Comparison of ENCODE assay signal across 15 cellular contexts in genomic region chr1:38239258-38239657, GRCh38.
DNase-seq lines count a peak whose midpoint lies in the region; ATAC-seq and TF ChIP-seq lines count a peak whose summit lies in the region.
"Had no signal": no experiment of that assay in that cellular context is flagged by ENCODE, and none has a peak within 500 bp of the region (broad histone marks: within the 10 kb centered on the region; RNA-seq: fewer than 3 reads in every experiment).

No MANE protein-coding gene starts in this region.

- peak overlapping the region; percentile 12 for H3K9ac ChIP-seq in NT2/D1 (ENCODE audit: insufficient read length, low read depth)
- no peak overlapping the region for H3K9ac ChIP-seq in neuronal stem cell (ENCODE audit: low read depth, low read length, poor library complexity)

- H3K27me3 Mint-ChIP-seq in activated naive CD4-positive, alpha-beta T cell treated with anti-CD3 and anti-CD28 coated beads for 36 hours (ENCODE audit: low read depth): peaks cover 5% of the 10 kb centered on the region

- no peak overlapping the region for H2BK12ac ChIP-seq in neuronal stem cell (ENCODE audit: low read length)

- DNase-seq in NCI-H1417 (lab: John Stamatoyannopoulos, UW) (peak in 2 of 3 experiments; percentile 5 to 23), NCI-H1417 treated with DMSO at 0.1 percent for 48 hours (lab: John Stamatoyannopoulos, UW) (no peak), NCI-H146 (lab: John Stamatoyannopoulos, UW) (peak; percentile 31), NT2/D1 (ENCODE audit: low read depth, low spot score) (no peak), neuronal stem cell (ENCODE audit: low spot score) (no peak)
- no peak for DNase-seq in activated naive CD4-positive, alpha-beta T cell treated with anti-CD3 and anti-CD28 coated beads for 36 hours
- DNase-seq: CD8-positive, alpha-beta T cell; COR-L47; HCEC 1CT had no signal

- no peak overlapping the region for H3K14ac ChIP-seq in neuronal stem cell (ENCODE audit: low read length)

- H2AFZ ChIP-seq in neuronal stem cell (ENCODE audit: low read length): no peak overlapping the region

- no peak overlapping the region for H2BK120ac ChIP-seq in neuronal stem cell (ENCODE audit: low read depth, low read length)

- no peak overlapping the region for H4K91ac ChIP-seq in neuronal stem cell (ENCODE audit: low read depth, low read length, poor library complexity)

- no peak overlapping the region for H2BK5ac ChIP-seq in neuronal stem cell (ENCODE audit: low read length)

- no peak overlapping the region for H3K4ac ChIP-seq in neuronal stem cell (ENCODE audit: low read length)

- WGBS in neuronal stem cell (ENCODE audit: extremely low coverage in 2 of 2, insufficient read length in 2 of 2, insufficient replicate concordance in 1 of 2), 2 donors: no CpG with 5 or more reads among the region's 7 CpGs

- H3K4me3 ChIP-seq in NT2/D1 (ENCODE audit: insufficient read length, low read depth): no peak overlapping the region
- no peak overlapping the region for H3K4me3 ChIP-seq in neuronal stem cell (ENCODE audit: low read length in 2 of 2)
- H3K4me3 ChIP-seq: GM12878 had no signal

- no peaks in the 10 kb centered on the region for H3K36me3 ChIP-seq in NT2/D1 (ENCODE audit: insufficient read depth, insufficient read length, low read length)
- H3K36me3 ChIP-seq in neuronal stem cell (replicated peaks in 1 of 2; ENCODE audit: control insufficient read depth in 2 of 2, insufficient read depth in 2 of 2, low read length in 2 of 2): no peaks in the 10 kb centered on the region

- no peaks in the 10 kb centered on the region for H3K4me1 Mint-ChIP-seq in activated naive CD4-positive, alpha-beta T cell treated with anti-CD3 and anti-CD28 coated beads for 36 hours (ENCODE audit: low read depth)
- H3K4me1 Mint-ChIP-seq: CD14-positive monocyte, IgD-negative memory B cell had no signal

- no peak overlapping the region for H3K27ac Mint-ChIP-seq in activated naive CD4-positive, alpha-beta T cell treated with anti-CD3 and anti-CD28 coated beads for 36 hours
- H3K27ac Mint-ChIP-seq: CD14-positive monocyte; CD8-positive, alpha-beta T cell; IgD-negative memory B cell had no signal

- H3K23ac ChIP-seq in neuronal stem cell (ENCODE audit: low read depth, low read length, poor library complexity): no peak overlapping the region

- no peaks in the 10 kb centered on the region for H3K36me3 Mint-ChIP-seq in activated naive CD4-positive, alpha-beta T cell treated with anti-CD3 and anti-CD28 coated beads for 36 hours (ENCODE audit: low read depth)
- H3K36me3 Mint-ChIP-seq: CD14-positive monocyte; CD8-positive, alpha-beta T cell; IgD-negative memory B cell had no signal

- peak overlapping the region; percentile 40 for H3K18ac ChIP-seq in neuronal stem cell (ENCODE audit: low read length)

- H3K27ac ChIP-seq in neuronal stem cell (replicated peaks; ENCODE audit: low read length): no peak overlapping the region
- H3K27ac ChIP-seq: 22Rv1 had no signal

- H3K9me3 ChIP-seq in NT2/D1 (ENCODE audit: insufficient read depth, low read length) (no peaks in the 10 kb centered on the region), neuronal stem cell (replicated peaks in 1 of 2; ENCODE audit: control insufficient read depth in 2 of 2, insufficient read depth in 1 of 2, low read depth in 1 of 2, low read length in 2 of 2) (peaks cover 2 to 14% of the 10 kb centered on the region in 2 donors)

- H2AK5ac ChIP-seq in neuronal stem cell (ENCODE audit: low read depth, low read length): peak overlapping the region; percentile 33

- no peak overlapping the region for H3K4me2 ChIP-seq in neuronal stem cell (ENCODE audit: insufficient read depth, low read length, poor library complexity, severe bottlenecking)

- H2BK15ac ChIP-seq in neuronal stem cell (ENCODE audit: low read length): peak overlapping the region; percentile 70

- no peak for TF ChIP-seq POLR2A in GM18505 (IDR thresholded peaks at IDR 0.05; ENCODE audit: borderline replicate concordance, extremely low read depth, insufficient read depth, insufficient read length)

- intact Hi-C loops in activated naive CD4-positive, alpha-beta T cell treated with anti-CD3 and anti-CD28 coated beads for 36 hours (cut with micrococcal nuclease): no loop called here

- CTCF ChIA-PET in activated naive CD4-positive, alpha-beta T cell treated with anti-CD3 and anti-CD28 coated beads for 36 hours (lab: Charles Lee): no interaction called here

- no peak overlapping the region for H4K8ac ChIP-seq in neuronal stem cell (ENCODE audit: low read depth, low read length)

- H3K9me3 Mint-ChIP-seq in activated naive CD4-positive, alpha-beta T cell treated with anti-CD3 and anti-CD28 coated beads for 36 hours: no peaks in the 10 kb centered on the region
- H3K9me3 Mint-ChIP-seq: CD14-positive monocyte; CD8-positive, alpha-beta T cell; IgD-negative memory B cell had no signal

- ATAC-seq in GM18505 (IDR thresholded peaks at IDR 0.05; ENCODE audit: unreplicated experiment): no peak
- no peak for ATAC-seq in GM18519 (IDR thresholded peaks at IDR 0.05; ENCODE audit: low FRiP score, unreplicated experiment)
- ATAC-seq: CD8-positive, alpha-beta T cell; GM12878 had no signal

- no peak overlapping the region for H3K4me3 Mint-ChIP-seq in activated naive CD4-positive, alpha-beta T cell treated with anti-CD3 and anti-CD28 coated beads for 36 hours
- H3K4me3 Mint-ChIP-seq: CD14-positive monocyte; CD8-positive, alpha-beta T cell; IgD-negative memory B cell had no signal

- H3K4me1 ChIP-seq in NT2/D1 (ENCODE audit: insufficient read depth, insufficient read length) (peaks cover 29% of the 10 kb centered on the region), neuronal stem cell (ENCODE audit: control insufficient read depth in 2 of 2, insufficient read depth in 1 of 2, low read depth in 1 of 2, low read length in 2 of 2) (peaks cover 6 to 15% of the 10 kb centered on the region in 2 donors)

- no peaks in the 10 kb centered on the region for H3K79me1 ChIP-seq in neuronal stem cell (ENCODE audit: low read depth, low read length)

- H3K27me3 ChIP-seq in NT2/D1 (ENCODE audit: insufficient read depth, insufficient read length) (no peaks in the 10 kb centered on the region), neuronal stem cell (ENCODE audit: control insufficient read depth in 3 of 3, insufficient read depth in 3 of 3, low read depth in 1 of 3, low read length in 3 of 3) (peaks cover 0 to 93% (median 0%) of the 10 kb centered on the region in 3 experiments)

Comparison
In these comparisons a context has a peak if more than half of its experiments do, and no peak if none do; other contexts are left out.
1. DNase-seq: peak in NCI-H1417 (2 of 3) and NCI-H146 (single experiment); none in NCI-H1417 treated with DMSO at 0.1 percent for 48 hours (single experiment), NT2/D1 (single experiment), neuronal stem cell (single experiment) and activated naive CD4-positive, alpha-beta T cell treated with anti-CD3 and anti-CD28 coated beads for 36 hours (single experiment).